ENCODE assay signal across 16 cellular contexts in genomic region chr15:44706401-44706800, GRCh38. TPM values are rescaled to one million over a fixed set of nuclear protein-coding genes. Genes with fewer than 3 reads are reported as not detected.
DNase-seq lines count a peak whose midpoint lies in the region; ATAC-seq and TF ChIP-seq lines count a peak whose summit lies in the region.
"Had no signal": no experiment of that assay in that cellular context is flagged by ENCODE, and none has a peak within 500 bp of the region (broad histone marks: within the 10 kb centered on the region; RNA-seq: fewer than 3 reads in every experiment).

No MANE protein-coding gene starts in this region.

- in situ Hi-C loops in transverse colon (cut with MboI; ENCODE audit: low pct_ligation_motif_present in 1 of 4, low pct_unique_long_range_greater_than_20kb in 1 of 4, low sequenced_read_pairs in 3 of 4) = no loop called here

- peaks cover 34% of the 10 kb centered on the region for H3K36me3 Mint-ChIP-seq in activated CD4-positive, alpha-beta T cell treated with anti-CD3 and anti-CD28 coated beads for 36 hours (ENCODE audit: low read depth)

- DNase-seq in Peyer's patch (no peak), epithelial cell of prostate (ENCODE audit: low read depth, low spot score) (no peak), transverse colon (no peak), SW 1271 (lab: John Stamatoyannopoulos, UW) (no peak), NCI-H2171 (lab: John Stamatoyannopoulos, UW) (no peak), NCI-H526 (lab: John Stamatoyannopoulos, UW) (no peak)
- no peak for DNase-seq in activated CD4-positive, alpha-beta T cell treated with anti-CD3 and anti-CD28 coated beads for 36 hours
- DNase-seq: C1 segment of cervical spinal cord; CD4-positive, alpha-beta T cell; DND-41; GDM1; HFFc6 had no signal

- peaks cover 10% of the 10 kb centered on the region for H3K9me3 Mint-ChIP-seq in activated CD4-positive, alpha-beta T cell treated with anti-CD3 and anti-CD28 coated beads for 36 hours (ENCODE audit: low read depth)

- POLR2A ChIA-PET in activated CD4-positive, alpha-beta T cell treated with anti-CD3 and anti-CD28 coated beads for 36 hours (lab: Charles Lee) = interaction anchor here (0.6 to 0.8 kb wide), 2 partner anchors 20 to 419 kb away, joined by 3 to 5 read pairs; no protein-coding TSS in a partner anchor

- peaks cover 21% of the 10 kb centered on the region for H3K4me1 Mint-ChIP-seq in activated CD4-positive, alpha-beta T cell treated with anti-CD3 and anti-CD28 coated beads for 36 hours

- TF ChIP-seq CTCF in Peyer's patch (IDR thresholded peaks at IDR 0.05) = no peak
- no peak for TF ChIP-seq CTCF in transverse colon (IDR thresholded peaks at IDR 0.05)

- CTCF ChIA-PET in activated CD4-positive, alpha-beta T cell treated with anti-CD3 and anti-CD28 coated beads for 36 hours (lab: Charles Lee) = interaction anchor here (0.6 to 3.1 kb wide), 7 partner anchors 11 to 44 kb away, joined by 3 to 16 read pairs (median 4); partner anchors contain the start of genes SPG11 and TRIM69

- H3K27ac Mint-ChIP-seq in activated CD4-positive, alpha-beta T cell treated with anti-CD3 and anti-CD28 coated beads for 36 hours = no peak overlapping the region
- H3K27ac Mint-ChIP-seq: B cell; CD4-positive, alpha-beta T cell; HFFc6 had no signal

- no peaks in the 10 kb centered on the region for H3K9me3 ChIP-seq in Peyer's patch
- H3K9me3 ChIP-seq in mucosa of stomach (ENCODE audit: control insufficient read depth, low read length) = no peaks in the 10 kb centered on the region
- no peaks in the 10 kb centered on the region for H3K9me3 ChIP-seq in transverse colon
- H3K9me3 ChIP-seq: HAP-1 had no signal

- no peaks in the 10 kb centered on the region for H3K27me3 Mint-ChIP-seq in activated CD4-positive, alpha-beta T cell treated with anti-CD3 and anti-CD28 coated beads for 36 hours
- H3K27me3 Mint-ChIP-seq: B cell; CD4-positive, alpha-beta T cell had no signal

- H3K27me3 ChIP-seq in Peyer's patch = no peaks in the 10 kb centered on the region
- no peaks in the 10 kb centered on the region for H3K27me3 ChIP-seq in mucosa of stomach (ENCODE audit: control insufficient read depth, insufficient read depth, low read length)
- no peaks in the 10 kb centered on the region for H3K27me3 ChIP-seq in transverse colon

- H3K9ac ChIP-seq in mucosa of stomach (ENCODE audit: low read length) = peak overlapping the region; percentile 56

- H3K4me3 ChIP-seq in Peyer's patch (no peak overlapping the region), mucosa of stomach (ENCODE audit: low read length) (no peak overlapping the region), transverse colon (no peak overlapping the region)
- H3K4me3 ChIP-seq: HAP-1 had no signal

- H3K36me3 ChIP-seq in Peyer's patch = no peaks in the 10 kb centered on the region
- no peaks in the 10 kb centered on the region for H3K36me3 ChIP-seq in mucosa of stomach (ENCODE audit: control insufficient read depth, insufficient read depth, low read length)
- H3K36me3 ChIP-seq in transverse colon = no peaks in the 10 kb centered on the region
- H3K36me3 ChIP-seq: HAP-1 had no signal

- no peak for TF ChIP-seq EP300 in transverse colon (IDR thresholded peaks at IDR 0.05; ENCODE audit: low read depth)

- intact Hi-C loops in transverse colon (cut with DNase I; ENCODE audit: low total_unique reads) = loop anchor here (5.0 kb wide), 1 partner anchor 34 kb away; no protein-coding TSS in a partner anchor
- intact Hi-C loops in activated CD4-positive, alpha-beta T cell treated with anti-CD3 and anti-CD28 coated beads for 36 hours (cut with DNase I, micrococcal nuclease) = no loop called here

- peak overlapping the region in 3 of 4 donors; percentile 53 to 93 (median 88) for H3K27ac ChIP-seq in Peyer's patch
- H3K27ac ChIP-seq in epithelial cell of prostate = peak overlapping the region; percentile 51
- H3K27ac ChIP-seq in transverse colon = peak overlapping the region; percentile 66 to 99 (median 80)
- H3K27ac ChIP-seq: HL-60 had no signal

- no peak for TF ChIP-seq POLR2A in Peyer's patch (IDR thresholded peaks at IDR 0.05)
- TF ChIP-seq POLR2A in transverse colon (IDR thresholded peaks at IDR 0.05) = no peak

- peaks cover 0 to 24% (median 0%) of the 10 kb centered on the region in 4 donors for H3K4me1 ChIP-seq in Peyer's patch
- peaks cover 54% of the 10 kb centered on the region for H3K4me1 ChIP-seq in mucosa of stomach (ENCODE audit: control insufficient read depth, insufficient read depth, low read length)
- H3K4me1 ChIP-seq in transverse colon = peaks cover 0 to 36% (median 18%) of the 10 kb centered on the region in 4 donors
- H3K4me1 ChIP-seq: HAP-1 had no signal

- ATAC-seq in activated CD4-positive, alpha-beta T cell treated with anti-CD3 and anti-CD28 coated beads for 36 hours = no peak

- WGBS in transverse colon (ENCODE audit: low coverage in 1 of 2), 2 donors = 88% methylated on average over 2 of the region's 2 CpGs; no CpG with 5 or more reads in 1 of the 2 donors

- H3K4me3 Mint-ChIP-seq in activated CD4-positive, alpha-beta T cell treated with anti-CD3 and anti-CD28 coated beads for 36 hours = no peak overlapping the region
- H3K4me3 Mint-ChIP-seq: B cell; CD4-positive, alpha-beta T cell; HFFc6 had no signal

RNA-seq across cellular contexts. Expression of gene PATL2, which starts 4.7 kb away (rescaled TPM):
- 10 to 100 TPM in 2 of 4 donors, 1 to 10 TPM in 2; 4.0 to 35.5 (median 9.5) TPM for total RNA-seq in Peyer's patch
- 10 to 100 TPM in 1 of 4 donors, 1 to 10 TPM in 3; 3.0 to 40.0 (median 4.4) TPM for total RNA-seq in transverse colon
- 10 to 100 TPM; 11.2 to 14.1 TPM for total RNA-seq in activated CD4-positive, alpha-beta T cell treated with anti-CD3 and anti-CD28 coated beads for 36 hours

RNA-seq across cellular contexts. Expression of gene B2M, which starts 4.9 kb away (rescaled TPM):
- over 10,000 TPM in 1 of 4 donors, 1,000 to 10,000 TPM in 3; 2,244 to 13,999 (median 5,894) TPM for total RNA-seq in Peyer's patch
- 1,000 to 10,000 TPM; 1,352 to 7,131 (median 5,706) TPM for total RNA-seq in transverse colon
- total RNA-seq in activated CD4-positive, alpha-beta T cell treated with anti-CD3 and anti-CD28 coated beads for 36 hours = 1,000 to 10,000 TPM; 5,181 to 7,416 TPM

RNA-seq across cellular contexts. Expression of gene TRIM69, which starts 29.9 kb away (rescaled TPM):
- total RNA-seq in Peyer's patch (10 to 100 TPM in 2 of 4 donors, 1 to 10 TPM in 2; 6.7 to 11.7 (median 8.9) TPM), transverse colon (10 to 100 TPM in 3 of 4 donors, 1 to 10 TPM in 1; 5.6 to 17.3 (median 13.7) TPM)
- total RNA-seq in activated CD4-positive, alpha-beta T cell treated with anti-CD3 and anti-CD28 coated beads for 36 hours = 10 to 100 TPM; 65.8 to 67.9 TPM

RNA-seq across cellular contexts. Expression of gene SPG11, which starts 42.9 kb away (rescaled TPM):
- total RNA-seq in Peyer's patch (100 to 1,000 TPM; 125 to 215 (median 167) TPM), transverse colon (100 to 1,000 TPM in 2 of 4 donors, 10 to 100 TPM in 2; 79.7 to 149 (median 103) TPM)
- total RNA-seq in activated CD4-positive, alpha-beta T cell treated with anti-CD3 and anti-CD28 coated beads for 36 hours = 10 to 100 TPM; 76.2 to 88.7 TPM
